ENCODE assay signal across 17 cellular contexts in the genomic region with DNA sequence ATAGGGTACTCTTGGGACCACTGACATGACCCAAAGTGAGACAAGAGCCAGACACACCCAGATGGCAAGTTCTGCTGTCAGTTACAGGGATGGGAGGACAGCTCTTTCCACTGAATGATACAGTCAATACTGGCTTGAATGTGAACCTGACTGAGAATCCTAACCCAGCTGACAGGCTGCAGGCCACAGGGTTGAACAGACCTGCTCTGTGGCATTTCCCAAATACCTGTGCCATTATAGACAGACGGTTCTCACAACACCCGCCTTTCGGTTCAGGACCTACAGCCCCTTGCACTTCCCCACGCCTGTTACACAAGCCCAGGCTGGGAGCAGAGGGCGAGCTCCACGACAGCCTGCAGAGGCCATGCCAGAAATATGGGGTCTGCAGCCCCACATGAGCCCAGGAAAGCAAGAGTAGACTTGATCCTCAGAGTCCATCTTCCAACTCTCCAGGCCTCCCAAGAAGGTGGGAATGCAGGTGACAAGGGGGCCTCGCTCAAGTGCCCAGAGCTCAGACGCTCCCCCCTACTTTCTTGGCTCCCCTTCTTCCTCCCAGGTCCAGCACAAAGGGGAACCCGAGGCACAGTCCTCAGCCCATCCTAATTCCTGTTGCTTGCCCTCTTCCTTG.
"Had no signal": no experiment of that assay in that cellular context is flagged by ENCODE, and none has a peak within 500 bp of the region (broad histone marks: within the 10 kb centered on the region; RNA-seq: fewer than 3 reads in every experiment).

No MANE protein-coding gene starts in this region.

- H3K27me3 ChIP-seq: dorsolateral prefrontal cortex, esophagus squamous epithelium, tibial nerve had no signal

- H3K9me3 ChIP-seq: esophagus squamous epithelium, mucosa of descending colon, tibial nerve had no signal

- ATAC-seq: activated T-cell treated with anti-CD3 and anti-CD28 coated beads, Interleukin-2, amount 50 U/mL, for 4 hours; mucosa of descending colon; naive thymus-derived CD8-positive, alpha-beta T cell; right cardiac atrium; stimulated activated naive B cell treated with anti-CD40 and anti-IgM and Interleukin-4, amounts not matched to agents 10 μg/mL and 1 μg/mL and 100 μg/mL, for 72 hours; T-helper 17 cell had no signal

- H3K4me3 ChIP-seq: dorsolateral prefrontal cortex, esophagus squamous epithelium, mucosa of descending colon, tibial nerve had no signal

- H3K36me3 ChIP-seq: esophagus squamous epithelium, tibial nerve had no signal

- H3K4me1 Mint-ChIP-seq: naive thymus-derived CD8-positive, alpha-beta T cell; stimulated activated naive B cell treated with anti-CD40 and anti-IgM and Interleukin-4, amounts not matched to agents 10 μg/mL and 1 μg/mL and 100 μg/mL, for 72 hours had no signal

- FAIRE-seq: TTC549 had no signal

- DNase-seq: activated CD4-positive, CD25-positive, alpha-beta regulatory T cell; activated gamma-delta T cell; activated T-cell treated with anti-CD3 and anti-CD28 coated beads, Interleukin-2, amount 50 U/mL, for 4 hours; amygdala; dorsolateral prefrontal cortex; esophagus squamous epithelium; foreskin fibroblast; head of caudate nucleus; mucosa of descending colon; naive thymus-derived CD8-positive, alpha-beta T cell; right cardiac atrium; stimulated activated CD4-positive, alpha-beta T cell treated with anti-CD3 and anti-CD28 coated beads, Interleukin-2, amount 100 ng/mL, for 24 hours; stimulated activated naive B cell treated with anti-CD40 and anti-IgM and Interleukin-4, amounts not matched to agents 10 μg/mL and 1 μg/mL and 100 μg/mL, for 72 hours; T-helper 17 cell had no signal

- H3K4me3 Mint-ChIP-seq: activated naive CD8-positive, alpha-beta T cell; activated T-cell treated with anti-CD3 and anti-CD28 coated beads, Interleukin-2, amount 50 U/mL, for 4 hours; naive thymus-derived CD8-positive, alpha-beta T cell; stimulated activated naive B cell treated with anti-CD40 and anti-IgM and Interleukin-4, amounts not matched to agents 10 μg/mL and 1 μg/mL and 100 μg/mL, for 72 hours; T-helper 17 cell had no signal

- H3K36me3 Mint-ChIP-seq: activated naive CD8-positive, alpha-beta T cell; naive thymus-derived CD8-positive, alpha-beta T cell; stimulated activated naive B cell treated with anti-CD40 and anti-IgM and Interleukin-4, amounts not matched to agents 10 μg/mL and 1 μg/mL and 100 μg/mL, for 72 hours had no signal

- H3K27ac ChIP-seq: dorsolateral prefrontal cortex, esophagus squamous epithelium, tibial nerve had no signal

- H3K27ac Mint-ChIP-seq: activated naive CD8-positive, alpha-beta T cell; naive thymus-derived CD8-positive, alpha-beta T cell; stimulated activated naive B cell treated with anti-CD40 and anti-IgM and Interleukin-4, amounts not matched to agents 10 μg/mL and 1 μg/mL and 100 μg/mL, for 72 hours; T-helper 17 cell had no signal
